Comparison of ENCODE assay signal across 16 cellular contexts in genomic region chr17:6178959-6179358, GRCh38.
"Had no signal": no experiment of that assay in that cellular context is flagged by ENCODE, and none has a peak within 500 bp of the region (broad histone marks: within the 10 kb centered on the region; RNA-seq: fewer than 3 reads in every experiment).

No MANE protein-coding gene starts in this region.

- H3K9me3 ChIP-seq: esophagus muscularis mucosa, ovary, upper lobe of right lung had no signal

- H3K27me3 Mint-ChIP-seq: activated CD4-positive, alpha-beta T cell treated with anti-CD3 and anti-CD28 coated beads, Interleukin-2, amount 10 ng/mL, durations not matched to agents 7 days and 5 days had no signal

- DNase-seq: activated CD4-positive, alpha-beta T cell treated with anti-CD3 and anti-CD28 coated beads, Interleukin-2, amount 10 ng/mL, durations not matched to agents 7 days and 5 days; activated CD8-positive, alpha-beta T cell treated with anti-CD3 and anti-CD28 coated beads, Interleukin-2, amount 10 ng/mL, durations not matched to agents 7 days and 5 days; activated naive CD4-positive, alpha-beta T cell treated with Interleukin-2 at 50 U/mL for 16 hours; activated naive CD8-positive, alpha-beta T cell treated with anti-CD3 and anti-CD28 coated beads, Interleukin-2, amount 10 ng/mL, durations not matched to agents 7 days and 5 days; activated T-cell treated with anti-CD3 and anti-CD28 coated beads, Interleukin-2, amount 50 U/mL, for 24 hours; caudate nucleus; ovary; stimulated activated naive CD4-positive, alpha-beta T cell; upper lobe of right lung had no signal

- H3K4me3 ChIP-seq: esophagus muscularis mucosa, lung, ovary, upper lobe of right lung had no signal

- H3K36me3 ChIP-seq: esophagus muscularis mucosa, ovary, upper lobe of right lung had no signal

- H3K27ac Mint-ChIP-seq: activated CD4-positive, alpha-beta T cell treated with anti-CD3 and anti-CD28 coated beads, Interleukin-2, amount 10 ng/mL, durations not matched to agents 7 days and 5 days; activated CD8-positive, alpha-beta T cell treated with anti-CD3 and anti-CD28 coated beads, Interleukin-2, amount 10 ng/mL, durations not matched to agents 7 days and 5 days; activated naive CD8-positive, alpha-beta T cell treated with anti-CD3 and anti-CD28 coated beads, Interleukin-2, amount 10 ng/mL, durations not matched to agents 7 days and 5 days; activated T-cell treated with anti-CD3 and anti-CD28 coated beads, Interleukin-2, amount 50 U/mL, for 24 hours; activated T-helper 2 cell treated with anti-CD3 and anti-CD28 coated beads, Interferon-gamma antibody, Interleukin-2, Interleukin-4, amounts not matched to agents 10 μg/mL and 5 μg/mL and 100 μg/mL, durations not matched to agents 14 hours and 24 hours and 36 hours; T-helper 1 cell treated with Interleukin-12 subunit alpha and Interleukin-12 subunit beta and Interleukin-4 antibody, amounts not matched to agents 30 μg/mL and 1 μg/mL, for 36 hours had no signal

- H3K36me3 Mint-ChIP-seq: activated naive CD8-positive, alpha-beta T cell treated with anti-CD3 and anti-CD28 coated beads, Interleukin-2, amount 10 ng/mL, durations not matched to agents 7 days and 5 days; brain had no signal

- ATAC-seq: activated CD4-positive, CD25-positive, alpha-beta regulatory T cell treated with anti-CD3 and anti-CD28 coated beads, Interleukin-2, amount 50 U/mL, for 24 hours; activated CD8-positive, alpha-beta T cell treated with anti-CD3 and anti-CD28 coated beads, Interleukin-2, amount 10 ng/mL, durations not matched to agents 7 days and 5 days; upper lobe of right lung had no signal

- H3K4me3 Mint-ChIP-seq: activated CD4-positive, alpha-beta T cell treated with anti-CD3 and anti-CD28 coated beads, Interleukin-2, amount 10 ng/mL, durations not matched to agents 7 days and 5 days; activated CD8-positive, alpha-beta T cell treated with anti-CD3 and anti-CD28 coated beads, Interleukin-2, amount 10 ng/mL, durations not matched to agents 7 days and 5 days; activated naive CD8-positive, alpha-beta T cell treated with anti-CD3 and anti-CD28 coated beads, Interleukin-2, amount 10 ng/mL, durations not matched to agents 7 days and 5 days; activated T-cell treated with anti-CD3 and anti-CD28 coated beads, Interleukin-2, amount 50 U/mL, for 24 hours; brain; neural crest cell; T-helper 1 cell treated with Interleukin-12 subunit alpha and Interleukin-12 subunit beta and Interleukin-4 antibody, amounts not matched to agents 30 μg/mL and 1 μg/mL, for 36 hours had no signal

- H3K27me3 ChIP-seq: ovary had no signal

- H3K4me1 ChIP-seq: esophagus muscularis mucosa, upper lobe of right lung had no signal

- H3K9me3 Mint-ChIP-seq: activated CD4-positive, alpha-beta T cell treated with anti-CD3 and anti-CD28 coated beads, Interleukin-2, amount 10 ng/mL, durations not matched to agents 7 days and 5 days; activated naive CD8-positive, alpha-beta T cell treated with anti-CD3 and anti-CD28 coated beads, Interleukin-2, amount 10 ng/mL, durations not matched to agents 7 days and 5 days; activated T-cell treated with anti-CD3 and anti-CD28 coated beads, Interleukin-2, amount 50 U/mL, for 24 hours; activated T-helper 2 cell treated with anti-CD3 and anti-CD28 coated beads, Interferon-gamma antibody, Interleukin-2, Interleukin-4, amounts not matched to agents 10 μg/mL and 5 μg/mL and 100 μg/mL, durations not matched to agents 14 hours and 24 hours and 36 hours; neural crest cell had no signal

- H3K27ac ChIP-seq: esophagus muscularis mucosa, ovary, upper lobe of right lung had no signal

- H3K4me1 Mint-ChIP-seq: activated CD4-positive, alpha-beta T cell treated with anti-CD3 and anti-CD28 coated beads, Interleukin-2, amount 10 ng/mL, durations not matched to agents 7 days and 5 days; activated naive CD8-positive, alpha-beta T cell treated with anti-CD3 and anti-CD28 coated beads, Interleukin-2, amount 10 ng/mL, durations not matched to agents 7 days and 5 days; brain had no signal
